In genomic region chr17:41503202-41503601, GRCh38 we compare ENCODE assay signal across 1 cellular context.
TF ChIP-seq lines count a peak whose summit lies in the region.

No MANE protein-coding gene starts in this region.

TF ChIP-seq in H1, 55 proteins besides CTCF, POLR2A, EP300 and RAD21:
- TF ChIP-seq NANOG (IDR thresholded peaks at IDR 0.05; ENCODE audit: insufficient read depth, low read depth, low read length, poor library complexity, severe bottlenecking) (no peak), EZH2 (IDR thresholded peaks at IDR 0.05; ENCODE audit: low read depth, low read length, severe bottlenecking) (no peak), JUN (IDR thresholded peaks at IDR 0.05; ENCODE audit: low read depth, low read length) (no peak)
